8 cellular contexts compared by ENCODE assay signal in genomic region chr10:77970869-77971803, GRCh38. TPM values are rescaled to one million over a fixed set of nuclear protein-coding genes. Genes with fewer than 3 reads are reported as not detected.
DNase-seq lines count a peak whose midpoint lies in the region; ATAC-seq and TF ChIP-seq lines count a peak whose summit lies in the region.

No MANE protein-coding gene starts in this region.

- H3K27me3 ChIP-seq in lower lobe of right lung (ENCODE audit: low read depth) (no peaks in the 10 kb centered on the region), uterus (no peaks in the 10 kb centered on the region)

- ATAC-seq in lower lobe of right lung (peak; percentile 74 to 79), GM18858 (IDR thresholded peaks at IDR 0.05; ENCODE audit: unreplicated experiment) (no peak)

- H3K4me3 ChIP-seq in lower lobe of right lung (no peak overlapping the region), uterus (no peak overlapping the region)

- DNase-seq in ELF-1 (ENCODE audit: low read depth, low spot score) (peak; percentile 82), NCI-H69 (lab: John Stamatoyannopoulos, UW) (peak; percentile 3), lower lobe of right lung (no peak), uterus (peak; percentile 79 to 93), T-helper 9 cell (no peak), cerebellar nuclear complex (lab: John Stamatoyannopoulos, UW) (no peak)

- H3K27ac ChIP-seq in cingulate gyrus (ENCODE audit: low read depth, low read length) (peak overlapping the region; percentile 20), lower lobe of right lung (peak overlapping the region; percentile 20), uterus (peak overlapping the region; percentile 84)

- no peak for TF ChIP-seq CTCF in lower lobe of right lung (IDR thresholded peaks at IDR 0.05)
- no peak for TF ChIP-seq CTCF in uterus (IDR thresholded peaks at IDR 0.05)

- H3K36me3 ChIP-seq in lower lobe of right lung, result peaks cover 9% of the 10 kb centered on the region
- H3K36me3 ChIP-seq in uterus, result no peaks in the 10 kb centered on the region

- TF ChIP-seq POLR2A in uterus (IDR thresholded peaks at IDR 0.05), result no peak

- H3K9me3 ChIP-seq in lower lobe of right lung, result no peaks in the 10 kb centered on the region
- H3K9me3 ChIP-seq in uterus, result no peaks in the 10 kb centered on the region

- intact Hi-C loops in lower lobe of right lung (cut with DNase I) (no loop called here), uterus (cut with DNase I; ENCODE audit: low total_unique reads) (no loop called here)

- H3K4me1 ChIP-seq in lower lobe of right lung (peaks cover 15% of the 10 kb centered on the region), uterus (peaks cover 5 to 6% of the 10 kb centered on the region in 2 donors)

RNA-seq across cellular contexts. Expression of gene DLG5, which starts 44.6 kb away (rescaled TPM):
- total RNA-seq in lower lobe of right lung (18.7 TPM), uterus (10 to 100 TPM; 27.1 to 72.6 (median 46.5) TPM)

RNA-seq across cellular contexts. Expression of gene POLR3A, which starts 58.2 kb away (rescaled TPM):
- total RNA-seq in lower lobe of right lung (11.2 TPM), uterus (10 to 100 TPM in 2 of 4 donors, 1 to 10 TPM in 2; 10.0 to 19.4 (median 14.6) TPM)

Comparison
In these comparisons a context has a peak if more than half of its experiments do, and no peak if none do; other contexts are left out.
1. DNase-seq: peak in ELF-1 (single experiment), NCI-H69 (single experiment) and uterus (2 of 2); none in lower lobe of right lung (single experiment), T-helper 9 cell (single experiment) and cerebellar nuclear complex (0 of 2).
2. H3K27ac ChIP-seq: peak in every context shown above with its lines; median percentile 84 in uterus; 20 in cingulate gyrus; 20 in lower lobe of right lung.